Comparison of ENCODE assay signal across 8 cellular contexts in the genomic region with DNA sequence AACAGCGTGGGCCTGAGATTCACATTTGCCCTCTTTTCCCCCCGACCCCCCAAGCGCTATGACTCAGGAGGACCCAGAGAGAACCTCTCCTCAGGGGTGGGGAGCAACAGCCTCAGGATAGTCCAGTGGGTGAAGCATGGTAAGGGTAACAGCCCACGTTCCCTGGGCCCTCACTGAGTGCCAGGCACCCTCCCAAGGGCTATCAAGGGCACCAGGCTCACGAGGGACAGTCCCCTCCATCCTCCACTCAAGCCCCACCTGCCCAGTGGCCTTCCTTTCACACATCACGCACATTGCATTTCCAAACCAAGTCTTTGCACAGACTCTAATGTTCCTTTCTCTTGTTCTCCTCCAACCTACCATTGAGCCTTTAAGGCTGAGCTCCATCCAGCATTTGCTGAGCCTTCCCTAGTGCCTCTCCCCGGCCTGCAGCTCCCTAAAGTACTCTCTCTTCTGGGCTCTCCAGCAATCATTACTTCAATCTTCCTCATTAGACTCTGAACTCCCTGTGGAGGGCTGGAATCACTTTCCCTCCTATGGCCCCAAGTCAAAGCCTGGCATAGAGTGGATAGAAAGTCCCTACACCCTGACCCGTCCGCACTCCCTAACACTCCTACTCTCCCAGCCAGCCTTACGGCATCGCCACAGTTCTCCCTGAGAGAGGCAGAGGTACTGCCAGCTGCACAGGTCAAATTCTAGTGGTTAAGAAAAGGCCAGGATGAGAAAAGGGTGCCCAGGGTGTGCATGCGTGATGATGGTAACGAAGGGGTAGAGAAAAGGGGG. TPM values are rescaled to one million over a fixed set of nuclear protein-coding genes. Genes with fewer than 3 reads are reported as not detected.
DNase-seq lines count a peak whose midpoint lies in the region; ATAC-seq and TF ChIP-seq lines count a peak whose summit lies in the region.

No MANE protein-coding gene starts in this region.

- WGBS in upper lobe of left lung, 2 donors, result 52 to 58% methylated on average over 13 of the region's 13 CpGs

- in situ Hi-C loops in brain microvascular endothelial cell (cut with HindIII; ENCODE audit: low pct_ligation_motif_present, low sequenced_read_pairs), result no loop called here

- no peak for TF ChIP-seq POLR2A in upper lobe of left lung (IDR thresholded peaks at IDR 0.05)

- TF ChIP-seq EP300 in upper lobe of left lung (IDR thresholded peaks at IDR 0.05), result no peak

- intact Hi-C loops in lower lobe of right lung (cut with DNase I), result no loop called here

- peaks cover 38% of the 10 kb centered on the region for H3K4me1 ChIP-seq in lower lobe of right lung
- H3K4me1 ChIP-seq in upper lobe of left lung, result peaks cover 26 to 47% (median 28%) of the 10 kb centered on the region in 4 donors

- H3K4me3 ChIP-seq in brain microvascular endothelial cell (ENCODE audit: low read depth, low read length) (peak overlapping the region; percentile 66), lower lobe of right lung (peak overlapping the region; percentile 95), upper lobe of left lung (peak overlapping the region; percentile 89 to 98 (median 98))

- no peaks in the 10 kb centered on the region for H3K9me3 ChIP-seq in lower lobe of right lung
- H3K9me3 ChIP-seq in upper lobe of left lung, result no peaks in the 10 kb centered on the region

- DNase-seq in EL, result peak; percentile 33
- DNase-seq in LHCN-M2 (ENCODE audit: low read depth), result peak; percentile 27
- DNase-seq in brain microvascular endothelial cell, result no peak
- DNase-seq in lower lobe of right lung, result no peak
- DNase-seq in upper lobe of left lung, result no peak
- DNase-seq in dedifferentiated amniotic fluid mesenchymal stem cell (ENCODE audit: extremely low spot score), result no peak
- DNase-seq in NCI-H446 treated with DMSO at 0.1 percent for 48 hours (lab: John Stamatoyannopoulos, UW), result no peak

- H3K36me3 ChIP-seq in brain microvascular endothelial cell (replicated peaks), result peaks cover 13% of the 10 kb centered on the region
- peaks cover 29% of the 10 kb centered on the region for H3K36me3 ChIP-seq in lower lobe of right lung
- peaks cover 11 to 26% (median 19%) of the 10 kb centered on the region in 4 donors for H3K36me3 ChIP-seq in upper lobe of left lung

- H3K27ac ChIP-seq in brain microvascular endothelial cell, result no peak overlapping the region
- no peak overlapping the region for H3K27ac ChIP-seq in lower lobe of right lung
- H3K27ac ChIP-seq in upper lobe of left lung, result peak overlapping the region in 2 of 4 donors; percentile 93 to 96

- no peaks in the 10 kb centered on the region for H3K27me3 ChIP-seq in brain microvascular endothelial cell (replicated peaks)
- no peaks in the 10 kb centered on the region for H3K27me3 ChIP-seq in lower lobe of right lung (ENCODE audit: low read depth)
- H3K27me3 ChIP-seq in upper lobe of left lung, result no peaks in the 10 kb centered on the region

- TF ChIP-seq CTCF in brain microvascular endothelial cell (IDR thresholded peaks at IDR 0.05; ENCODE audit: low read depth, low read length, missing control alignments), result no peak
- no peak for TF ChIP-seq CTCF in lower lobe of right lung (IDR thresholded peaks at IDR 0.05)
- TF ChIP-seq CTCF in upper lobe of left lung (IDR thresholded peaks at IDR 0.05), result no peak

- peak in 1 of 2 donors; percentile 7 for ATAC-seq in lower lobe of right lung
- ATAC-seq in upper lobe of left lung (ENCODE audit: low FRiP score in 2 of 2), result no peak
- no peak for ATAC-seq in GM21717 (IDR thresholded peaks at IDR 0.05; ENCODE audit: unreplicated experiment)

RNA-seq across cellular contexts. Expression of a gene that starts 1.0 kb away (rescaled TPM):
- 193 and 253 TPM in 2 replicates for total RNA-seq in LHCN-M2 (2014; rRNA removed)
- 102 TPM for polyA plus RNA-seq in LHCN-M2 (2012)
- total RNA-seq in lower lobe of right lung, result 37.4 TPM
- total RNA-seq in upper lobe of left lung, result 10 to 100 TPM; 25.2 to 66.3 (median 47.6) TPM

RNA-seq across cellular contexts. Expression of a gene that starts 1.2 kb away (rescaled TPM):
- 32.8 and 34.4 TPM in 2 replicates for total RNA-seq in LHCN-M2 (2014; rRNA removed)
- polyA plus RNA-seq in LHCN-M2 (2012), result 28.5 TPM
- 15.4 TPM for total RNA-seq in lower lobe of right lung
- total RNA-seq in upper lobe of left lung, result 10 to 100 TPM; 15.6 to 30.3 (median 24.3) TPM

RNA-seq across cellular contexts. Expression of a gene that starts 22.3 kb away (rescaled TPM):
- total RNA-seq in LHCN-M2 (2014; rRNA removed) (0.92 and 1.7 TPM in 2 replicates), lower lobe of right lung (0.30 TPM), upper lobe of left lung (1 to 10 TPM in 3 of 6 donors, under 1 TPM in 2, not detected in 1; 0.91 to 9.4 (median 1.0) TPM)
- polyA plus RNA-seq in LHCN-M2 (2012), result 0.18 TPM

RNA-seq across cellular contexts. Expression of a gene that starts 59.3 kb away (rescaled TPM):
- total RNA-seq in LHCN-M2 (2014; rRNA removed) (59.6 and 61.5 TPM in 2 replicates), lower lobe of right lung (16.4 TPM), upper lobe of left lung (10 to 100 TPM in 5 of 6 donors, 1 to 10 TPM in 1; 7.3 to 31.8 (median 13.9) TPM)
- 36.2 TPM for polyA plus RNA-seq in LHCN-M2 (2012)

RNA-seq across cellular contexts. Expression of a gene that starts 59.6 kb away (rescaled TPM):
- total RNA-seq in LHCN-M2 (2014; rRNA removed) (61.5 and 66.4 TPM in 2 replicates), lower lobe of right lung (39.2 TPM), upper lobe of left lung (10 to 100 TPM; 31.7 to 65.0 (median 41.9) TPM)
- 34.0 TPM for polyA plus RNA-seq in LHCN-M2 (2012)

Comparison
In these comparisons a context has a peak if more than half of its experiments do, and no peak if none do; other contexts are left out.
1. DNase-seq: peak in EL (single experiment) and LHCN-M2 (single experiment); none in brain microvascular endothelial cell (single experiment), lower lobe of right lung (single experiment), upper lobe of left lung (0 of 2), dedifferentiated amniotic fluid mesenchymal stem cell (single experiment) and NCI-H446 treated with DMSO at 0.1 percent for 48 hours (single experiment).
2. Peak in every context shown above with its lines, with median percentiles within 50 percentile points of each other: H3K4me3 ChIP-seq.